ENCODE assay signal across 1 cellular context in the genomic region with DNA sequence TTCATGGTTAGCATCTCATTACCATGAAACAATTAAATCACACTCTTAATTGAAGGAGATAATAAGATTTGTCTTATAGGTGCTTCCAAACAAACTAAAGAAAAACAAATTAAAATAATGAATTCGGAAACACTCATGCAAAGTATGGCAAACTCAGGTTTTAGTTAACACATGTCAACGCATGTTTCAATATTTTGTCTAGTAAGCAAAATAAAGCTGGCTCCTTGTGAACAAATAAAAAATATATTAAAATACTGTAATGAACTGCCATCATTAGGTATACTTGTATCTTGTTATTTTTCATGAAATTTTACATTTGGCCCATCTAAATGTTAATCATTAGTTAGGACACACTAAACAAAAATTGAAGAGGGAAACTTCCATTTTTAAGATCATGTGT.
TF ChIP-seq lines count a peak whose summit lies in the region.

No MANE protein-coding gene starts in this region.

TF ChIP-seq in IMR-90, 13 proteins besides CTCF, POLR2A, EP300 and RAD21:
- no peak for TF ChIP-seq BHLHE40 (IDR thresholded peaks at IDR 0.05; ENCODE audit: low read depth, low read length)
- no peak for TF ChIP-seq ELK1 (IDR thresholded peaks at IDR 0.05; ENCODE audit: borderline replicate concordance, low read depth, low read length)
- TF ChIP-seq CEBPB (IDR thresholded peaks at IDR 0.05; ENCODE audit: low read depth, low read length) = no peak
- peak; percentile 97 for TF ChIP-seq MAFK (IDR thresholded peaks at IDR 0.05; ENCODE audit: low read depth, low read length)
- TF ChIP-seq MXI1 (IDR thresholded peaks at IDR 0.05; ENCODE audit: borderline replicate concordance, low read depth, low read length) = no peak
- TF ChIP-seq RFX5 (IDR thresholded peaks at IDR 0.05; ENCODE audit: low read depth, low read length) = no peak
